In the genomic region with DNA sequence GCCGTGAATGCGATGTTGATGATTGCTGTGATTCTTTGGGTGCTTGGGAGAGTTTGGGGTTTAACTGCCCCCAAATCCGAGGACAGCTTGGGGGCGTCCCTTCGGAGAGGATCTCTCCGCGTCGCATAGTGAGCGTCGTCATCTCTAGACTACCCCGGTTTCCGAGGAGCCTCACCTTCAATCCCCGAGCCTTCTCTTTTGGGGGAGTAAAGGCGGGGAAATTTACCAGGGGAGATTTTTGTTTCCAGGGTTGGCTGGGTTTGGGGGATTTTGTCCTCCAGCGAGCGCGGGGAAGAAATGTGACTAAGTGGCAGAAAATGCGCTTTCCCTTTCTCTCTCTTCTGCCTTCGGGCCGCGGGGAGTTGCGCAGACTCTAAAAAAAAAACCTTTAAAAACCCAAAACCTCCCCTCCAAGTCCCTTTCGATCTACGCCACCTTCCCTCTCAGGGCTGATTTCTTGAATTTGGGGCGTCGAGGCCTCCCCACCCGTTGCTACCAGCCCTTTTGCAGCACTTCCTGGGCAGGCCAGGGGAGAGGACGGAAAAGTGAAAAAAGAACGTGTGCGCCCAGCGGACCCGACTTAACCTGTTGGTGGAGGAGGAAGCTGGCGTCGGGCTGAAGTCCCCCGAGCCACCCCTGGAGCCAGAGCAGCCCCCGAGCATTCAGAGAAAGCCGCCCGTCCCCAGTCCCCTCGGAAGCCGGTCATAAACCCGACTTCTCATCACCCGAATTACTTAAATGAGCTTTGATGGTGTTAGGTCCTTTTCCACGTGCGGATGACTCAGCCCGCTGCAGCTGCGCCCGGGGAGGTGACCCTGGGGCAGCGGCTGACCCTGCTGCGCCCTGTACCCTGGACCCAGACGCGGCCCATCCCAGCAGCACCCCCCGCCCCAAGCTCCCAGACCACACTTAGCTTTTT, we compare ENCODE assay signal across 8 cellular contexts. TPM values are rescaled to one million over a fixed set of nuclear protein-coding genes. Genes with fewer than 3 reads are reported as not detected.
DNase-seq lines count a peak whose midpoint lies in the region; ATAC-seq and TF ChIP-seq lines count a peak whose summit lies in the region.

No MANE protein-coding gene starts in this region.

- H3K4me3 ChIP-seq in A673 (ENCODE audit: low read depth, low read length, poor library complexity, severe bottlenecking) (peak overlapping the region; percentile 38), HCT116 (replicated peaks in 1 of 2; ENCODE audit: low read depth in 1 of 2, low read length in 2 of 2) (peak overlapping the region; percentile 28 to 54)

- no peaks in the 10 kb centered on the region for H3K27me3 ChIP-seq in A673 (replicated peaks; ENCODE audit: insufficient read depth, low read depth, low read length, poor library complexity)
- H3K27me3 ChIP-seq in HCT116 (ENCODE audit: insufficient read depth, low read length): no peaks in the 10 kb centered on the region

- H3K9me3 Mint-ChIP-seq in activated T-helper 1 cell treated with anti-CD3 and anti-CD28 coated beads, Interleukin-12 subunit alpha, Interleukin-12 subunit beta, Interleukin-2, Interleukin-4 antibody, amounts not matched to agents 30 ng/mL and 10 ng/mL and 1 ng/mL, durations not matched to agents 14 hours and 24 hours and 36 hours: no peaks in the 10 kb centered on the region

- H3K27ac ChIP-seq in A673 (ENCODE audit: low read depth, low read length, poor library complexity, severe bottlenecking): peak overlapping the region; percentile 72
- H3K27ac ChIP-seq in HCT116 (ENCODE audit: low read depth, low read length): peak overlapping the region; percentile 41; the same call in 1 of the 2 replicates

- RAD21 ChIA-PET in HCT116 (lab: Charles Lee; ENCODE audit: low non-redundant PET in 1 of 2, low total read pairs in 2 of 2, uncharacterized antibody in 2 of 2, unreplicated experiment in 2 of 2): interaction anchor here (0.5 to 1.3 kb wide), 3 partner anchors 43 to 219 kb away, joined by 3 to 4 read pairs (median 3); no protein-coding TSS in a partner anchor

- no peaks in the 10 kb centered on the region for H3K9me2 ChIP-seq in HCT116 (ENCODE audit: insufficient read depth)

- H3K36me3 ChIP-seq in A673 (ENCODE audit: insufficient read depth, low read length, poor library complexity, severe bottlenecking): no peaks in the 10 kb centered on the region
- no peaks in the 10 kb centered on the region for H3K36me3 ChIP-seq in HCT116 (ENCODE audit: control insufficient read depth in 1 of 2, insufficient read depth in 2 of 2, low read length in 2 of 2)

- H3K9me3 ChIP-seq in A673 (ENCODE audit: low read depth, low read length, poor library complexity, severe bottlenecking) (no peaks in the 10 kb centered on the region), HCT116 (ENCODE audit: control insufficient read depth in 1 of 2, insufficient read depth in 1 of 2, low read depth in 1 of 2, low read length in 2 of 2) (no peaks in the 10 kb centered on the region)

- intact Hi-C loops in A673 (cut with micrococcal nuclease; ENCODE audit: unreplicated experiment) (no loop called here), HCT116 (cut with micrococcal nuclease) (no loop called here)
- intact Hi-C loops in activated T-helper 1 cell treated with anti-CD3 and anti-CD28 coated beads, Interleukin-12 subunit alpha, Interleukin-12 subunit beta, Interleukin-2, Interleukin-4 antibody, amounts not matched to agents 30 ng/mL and 10 ng/mL and 1 ng/mL, durations not matched to agents 14 hours and 24 hours and 36 hours (cut with micrococcal nuclease): loop anchor here (1.0 to 5.0 kb wide), 3 partner anchors 30 to 176 kb away; a partner anchor contains a TSS

- H3K27ac Mint-ChIP-seq in activated T-helper 1 cell treated with anti-CD3 and anti-CD28 coated beads, Interleukin-12 subunit alpha, Interleukin-12 subunit beta, Interleukin-2, Interleukin-4 antibody, amounts not matched to agents 30 ng/mL and 10 ng/mL and 1 ng/mL, durations not matched to agents 14 hours and 24 hours and 36 hours: peak overlapping the region; percentile 85

- POLR2A ChIA-PET in A673 (lab: Charles Lee; ENCODE audit: low non-redundant PET) (no interaction called here), HCT116 (lab: Charles Lee) (interaction anchor here (1.2 kb wide), 1 partner anchor 13 kb away, joined by 3 read pairs; no protein-coding TSS in a partner anchor)

- no peak for TF ChIP-seq RAD21 in HCT116 (IDR thresholded peaks at IDR 0.05; ENCODE audit: low read depth)

- CTCF ChIA-PET in A673 (lab: Charles Lee) (interaction anchor here (0.7 to 1.5 kb wide), 3 partner anchors 21 to 1051 kb away, joined by 3 to 4 read pairs (median 4); no protein-coding TSS in a partner anchor), HCT116 (lab: Charles Lee) (interaction anchor here (0.9 to 1.6 kb wide), 3 partner anchors 17 to 48 kb away, joined by 5 to 7 read pairs (median 6); no protein-coding TSS in a partner anchor)

- no peaks in the 10 kb centered on the region for H3K36me3 Mint-ChIP-seq in activated T-helper 1 cell treated with anti-CD3 and anti-CD28 coated beads, Interleukin-12 subunit alpha, Interleukin-12 subunit beta, Interleukin-2, Interleukin-4 antibody, amounts not matched to agents 30 ng/mL and 10 ng/mL and 1 ng/mL, durations not matched to agents 14 hours and 24 hours and 36 hours (ENCODE audit: low read depth)

- H3K4me2 ChIP-seq in HCT116 (ENCODE audit: low read length): peak overlapping the region; percentile 92

- no peak for TF ChIP-seq CTCF in A673 (conservative IDR thresholded peaks at IDR 0.05; ENCODE audit: low read depth, low read length)
- TF ChIP-seq CTCF in HCT116 (IDR thresholded peaks at IDR 0.05 in 2 of 3, conservative IDR thresholded peaks at IDR 0.05 in 1 of 3; ENCODE audit: borderline replicate concordance in 1 of 3, insufficient read depth in 1 of 3, low read depth in 2 of 3, low read length in 2 of 3): no peak

- peak overlapping the region; percentile 66 for H3K9ac ChIP-seq in HCT116 (ENCODE audit: low read length)

- peak overlapping the region; percentile 79 for H3K4me3 Mint-ChIP-seq in activated T-helper 1 cell treated with anti-CD3 and anti-CD28 coated beads, Interleukin-12 subunit alpha, Interleukin-12 subunit beta, Interleukin-2, Interleukin-4 antibody, amounts not matched to agents 30 ng/mL and 10 ng/mL and 1 ng/mL, durations not matched to agents 14 hours and 24 hours and 36 hours

- no peak for TF ChIP-seq POLR2A in HCT116 (IDR thresholded peaks at IDR 0.05; ENCODE audit: borderline replicate concordance, extremely low read depth, insufficient read depth, insufficient read length)

- BruUV-seq in A673 (replicated peaks; lab: Mats Ljungman, UMichigan): TSS peak; percentile 61
- BruUV-seq in HCT116 (replicated peaks; lab: Mats Ljungman, UMichigan): no TSS peak

- H2AFZ ChIP-seq in HCT116 (ENCODE audit: low read depth, low read length, poor library complexity, severe bottlenecking): peak overlapping the region; percentile 67

- H3K27me3 Mint-ChIP-seq in activated T-helper 1 cell treated with anti-CD3 and anti-CD28 coated beads, Interleukin-12 subunit alpha, Interleukin-12 subunit beta, Interleukin-2, Interleukin-4 antibody, amounts not matched to agents 30 ng/mL and 10 ng/mL and 1 ng/mL, durations not matched to agents 14 hours and 24 hours and 36 hours (ENCODE audit: insufficient read depth): peaks cover 72% of the 10 kb centered on the region

- peaks cover 20% of the 10 kb centered on the region for H3K4me1 ChIP-seq in A673 (ENCODE audit: insufficient read depth, low read length, poor library complexity, severe bottlenecking)
- H3K4me1 ChIP-seq in HCT116 (ENCODE audit: control insufficient read depth in 1 of 2, insufficient read depth in 2 of 2, low read length in 2 of 2): peaks cover 16 to 23% of the 10 kb centered on the region in 2 experiments

- H3K4me1 Mint-ChIP-seq in activated T-helper 1 cell treated with anti-CD3 and anti-CD28 coated beads, Interleukin-12 subunit alpha, Interleukin-12 subunit beta, Interleukin-2, Interleukin-4 antibody, amounts not matched to agents 30 ng/mL and 10 ng/mL and 1 ng/mL, durations not matched to agents 14 hours and 24 hours and 36 hours (ENCODE audit: low read depth): peaks cover 23% of the 10 kb centered on the region

- H3K79me2 ChIP-seq in HCT116 (ENCODE audit: insufficient read depth, low read length): no peaks in the 10 kb centered on the region

- ATAC-seq in HCT116 (peak; percentile 70), HG03521 (IDR thresholded peaks at IDR 0.05; ENCODE audit: unreplicated experiment) (no peak)

- DNase-seq in A673 (ENCODE audit: low spot score) (peak; percentile 39), HCT116 (ENCODE audit: low read depth, low spot score) (no peak), glomerular visceral epithelial cell (ENCODE audit: extremely low spot score) (peak; percentile 62), retina (peak; percentile 70), NCI-H69 (lab: John Stamatoyannopoulos, UW) (no peak), cerebellum (ENCODE audit: low spot score) (no peak)
- no peak for DNase-seq in activated T-helper 1 cell treated with anti-CD3 and anti-CD28 coated beads, Interleukin-12 subunit alpha, Interleukin-12 subunit beta, Interleukin-2, Interleukin-4 antibody, amounts not matched to agents 30 ng/mL and 10 ng/mL and 1 ng/mL, durations not matched to agents 14 hours and 24 hours and 36 hours (ENCODE audit: low spot score)

- H4K20me1 ChIP-seq in HCT116 (ENCODE audit: insufficient read depth): no peaks in the 10 kb centered on the region; the same call in 1 of the 2 replicates

TF ChIP-seq in HCT116, 20 proteins besides CTCF, POLR2A, EP300 and RAD21 (continues in another document):
- peak; percentile 60 for TF ChIP-seq TCF7L2 (IDR thresholded peaks at IDR 0.05; ENCODE audit: borderline replicate concordance, extremely low read depth, insufficient read depth, insufficient read length)
- TF ChIP-seq FOSL1 (IDR thresholded peaks at IDR 0.05; ENCODE audit: low read depth): peak; percentile 77

RNA-seq across cellular contexts. Expression of a gene that starts 17.7 kb away (rescaled TPM):
- total RNA-seq in A673 (2021): 69.7 and 77.9 TPM in 2 replicates
- 34.8 TPM for total RNA-seq in HCT116 (2021; ENCODE audit: unreplicated experiment)
- polyA plus RNA-seq in HCT116 (2012): 19.4 and 25.2 TPM in 2 replicates
- 4.5 and 8.0 TPM in 2 replicates for total RNA-seq in activated T-helper 1 cell treated with anti-CD3 and anti-CD28 coated beads, Interleukin-12 subunit alpha, Interleukin-12 subunit beta, Interleukin-2, Interleukin-4 antibody, amounts not matched to agents 30 ng/mL and 10 ng/mL and 1 ng/mL, durations not matched to agents 14 hours and 24 hours and 36 hours
- 62.8 TPM for total RNA-seq in cerebellum

RNA-seq across cellular contexts. Expression of a gene that starts 43.6 kb away (rescaled TPM):
- total RNA-seq in A673 (2021) (0.17 TPM in 2 replicates), HCT116 (2021; ENCODE audit: unreplicated experiment) (0.25 TPM), cerebellum (0.18 TPM)
- 0.07 TPM in 2 replicates for polyA plus RNA-seq in HCT116 (2012)
- total RNA-seq in activated T-helper 1 cell treated with anti-CD3 and anti-CD28 coated beads, Interleukin-12 subunit alpha, Interleukin-12 subunit beta, Interleukin-2, Interleukin-4 antibody, amounts not matched to agents 30 ng/mL and 10 ng/mL and 1 ng/mL, durations not matched to agents 14 hours and 24 hours and 36 hours: 0.10 TPM in 2 replicates

RNA-seq across cellular contexts. Expression of a gene that starts 55.9 kb away (rescaled TPM):
- total RNA-seq in A673 (2021) (61.1 and 67.5 TPM in 2 replicates), HCT116 (2021; ENCODE audit: unreplicated experiment) (35.9 TPM), cerebellum (7.2 TPM)
- 44.5 and 55.5 TPM in 2 replicates for polyA plus RNA-seq in HCT116 (2012)
- 32.1 and 33.2 TPM in 2 replicates for total RNA-seq in activated T-helper 1 cell treated with anti-CD3 and anti-CD28 coated beads, Interleukin-12 subunit alpha, Interleukin-12 subunit beta, Interleukin-2, Interleukin-4 antibody, amounts not matched to agents 30 ng/mL and 10 ng/mL and 1 ng/mL, durations not matched to agents 14 hours and 24 hours and 36 hours

Comparison
In these comparisons a context has a peak if more than half of its experiments do, and no peak if none do; other contexts are left out.
1. DNase-seq: peak in A673 (single experiment), glomerular visceral epithelial cell (single experiment) and retina (single experiment); none in HCT116 (single experiment), activated T-helper 1 cell treated with anti-CD3 and anti-CD28 coated beads, Interleukin-12 subunit alpha, Interleukin-12 subunit beta, Interleukin-2, Interleukin-4 antibody, amounts not matched to agents 30 ng/mL and 10 ng/mL and 1 ng/mL, durations not matched to agents 14 hours and 24 hours and 36 hours (single experiment), NCI-H69 (single experiment) and cerebellum (single experiment).